ENCODE assay signal across 14 cellular contexts in the genomic region with DNA sequence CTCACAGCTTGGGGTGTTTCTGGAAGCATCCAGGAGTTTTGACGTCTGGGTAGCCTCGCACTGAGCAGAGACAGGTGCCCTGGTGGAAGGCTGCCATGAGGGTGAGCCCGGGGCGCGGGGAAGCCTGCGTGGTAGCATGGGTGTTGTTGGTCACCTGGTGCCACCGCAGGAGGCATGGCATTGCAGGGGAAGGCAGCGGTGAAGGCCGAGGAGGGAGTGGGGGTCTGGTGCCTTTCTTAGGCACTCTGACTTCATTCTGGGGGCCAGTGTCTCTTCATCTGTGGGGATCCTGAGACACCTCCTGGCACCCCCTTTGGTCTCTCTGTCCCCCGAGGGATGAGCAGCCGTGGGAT.
"Had no signal": no experiment of that assay in that cellular context is flagged by ENCODE, and none has a peak within 500 bp of the region (broad histone marks: within the 10 kb centered on the region; RNA-seq: fewer than 3 reads in every experiment).

No MANE protein-coding gene starts in this region.

- FAIRE-seq: colon, small intestine, TTC549 had no signal

- H3K9me3 ChIP-seq: tibial nerve had no signal

- H3K27ac Mint-ChIP-seq: activated naive CD8-positive, alpha-beta T cell; stimulated activated effector memory CD8-positive, alpha-beta T cell treated with anti-CD3 and anti-CD28 coated beads, Interleukin-12 subunit alpha, Interleukin-12 subunit beta, amount 100 ng/mL, for 72 hours had no signal

- H3K4me3 Mint-ChIP-seq: activated naive CD8-positive, alpha-beta T cell; activated T-cell treated with anti-CD3 and anti-CD28 coated beads, Interleukin-2, amount 50 U/mL, for 4 hours; stimulated activated effector memory CD8-positive, alpha-beta T cell treated with anti-CD3 and anti-CD28 coated beads, Interleukin-12 subunit alpha, Interleukin-12 subunit beta, amount 100 ng/mL, for 72 hours had no signal

- H3K27me3 Mint-ChIP-seq: activated naive CD8-positive, alpha-beta T cell; naive B cell had no signal

- ATAC-seq: activated T-cell treated with anti-CD3 and anti-CD28 coated beads, Interleukin-2, amount 50 U/mL, for 4 hours; stimulated activated effector memory CD8-positive, alpha-beta T cell treated with anti-CD3 and anti-CD28 coated beads, Interleukin-12 subunit alpha, Interleukin-12 subunit beta, amount 100 ng/mL, for 72 hours had no signal

- DNase-seq: activated gamma-delta T cell; activated T-cell treated with anti-CD3 and anti-CD28 coated beads, Interleukin-2, amount 50 U/mL, for 4 hours; foreskin melanocyte; head of caudate nucleus; midbrain; naive B cell; T-helper 2 cell had no signal

- H3K27me3 ChIP-seq: tibial nerve had no signal

- H3K4me3 ChIP-seq: lung, tibial nerve had no signal

- H3K9me3 Mint-ChIP-seq: activated T-cell treated with anti-CD3 and anti-CD28 coated beads, Interleukin-2, amount 50 U/mL, for 4 hours; naive B cell; stimulated activated effector memory CD8-positive, alpha-beta T cell treated with anti-CD3 and anti-CD28 coated beads, Interleukin-12 subunit alpha, Interleukin-12 subunit beta, amount 100 ng/mL, for 72 hours had no signal
